28 cellular contexts compared by ENCODE assay signal in the genomic region with DNA sequence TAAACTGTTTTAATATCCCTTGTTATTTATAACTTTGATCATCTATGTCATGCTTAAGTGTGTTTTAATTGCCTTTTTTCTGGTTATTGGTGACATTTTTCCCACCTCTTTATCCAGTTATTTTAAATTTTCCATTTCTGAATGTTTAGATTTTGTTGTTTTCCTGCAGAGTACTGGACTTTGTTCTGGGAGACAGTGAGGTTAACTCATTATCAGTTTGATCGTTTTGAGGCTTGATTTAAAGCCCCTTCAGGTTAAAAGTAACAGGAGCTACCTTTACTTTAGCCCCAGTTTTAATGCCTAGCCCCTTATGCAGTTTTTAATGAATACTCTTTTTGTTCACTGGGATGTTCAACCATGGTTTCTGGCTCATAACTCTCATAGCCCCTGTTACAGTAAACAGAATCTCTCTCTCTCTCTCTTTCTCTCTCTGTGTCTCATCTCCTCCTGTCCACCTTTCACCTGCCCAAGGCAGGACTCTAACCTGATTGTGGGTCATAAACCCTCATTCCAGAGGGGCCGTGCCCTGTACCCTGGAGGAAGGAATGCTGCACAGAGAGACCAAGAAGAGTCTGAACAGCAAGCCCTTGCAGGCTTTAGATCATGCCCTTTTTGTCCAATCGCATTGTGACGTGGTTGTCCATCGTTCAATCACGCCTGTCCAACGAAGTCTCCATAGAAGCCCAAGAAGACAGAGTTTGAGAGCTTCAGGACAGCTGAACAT.
"Had no signal": no experiment of that assay in that cellular context is flagged by ENCODE, and none has a peak within 500 bp of the region (broad histone marks: within the 10 kb centered on the region; RNA-seq: fewer than 3 reads in every experiment).

No MANE protein-coding gene starts in this region.

- H3K27me3 Mint-ChIP-seq: activated CD4-positive, alpha-beta memory T cell treated with anti-CD3 and anti-CD28 coated beads, Interleukin-2, amount 10 ng/mL, durations not matched to agents 7 days and 5 days; activated CD8-positive, alpha-beta memory T cell treated with anti-CD3 and anti-CD28 coated beads, Interleukin-2, amount 10 ng/mL, durations not matched to agents 7 days and 5 days; activated naive CD4-positive, alpha-beta T cell treated with anti-CD3 and anti-CD28 coated beads, Interleukin-2, amount 10 ng/mL, durations not matched to agents 7 days and 5 days; activated naive CD8-positive, alpha-beta T cell; activated naive CD8-positive, alpha-beta T cell treated with anti-CD3 and anti-CD28 coated beads, Interleukin-2, amount 50 U/mL, for 24 hours had no signal

- H3K4me1 Mint-ChIP-seq: activated CD4-positive, alpha-beta memory T cell treated with anti-CD3 and anti-CD28 coated beads, Interleukin-2, amount 10 ng/mL, durations not matched to agents 7 days and 5 days; activated CD8-positive, alpha-beta memory T cell treated with anti-CD3 and anti-CD28 coated beads, Interleukin-2, amount 10 ng/mL, durations not matched to agents 7 days and 5 days; activated naive CD4-positive, alpha-beta T cell treated with anti-CD3 and anti-CD28 coated beads, Interleukin-2, amount 10 ng/mL, durations not matched to agents 7 days and 5 days; activated naive CD8-positive, alpha-beta T cell treated with anti-CD3 and anti-CD28 coated beads, Interleukin-2, amount 50 U/mL, for 24 hours; brain had no signal

- ATAC-seq: activated CD8-positive, alpha-beta memory T cell treated with anti-CD3 and anti-CD28 coated beads, Interleukin-2, amount 10 ng/mL, durations not matched to agents 7 days and 5 days; activated naive CD8-positive, alpha-beta T cell treated with anti-CD3 and anti-CD28 coated beads, Interleukin-2, amount 50 U/mL, for 24 hours; Panc1 had no signal

- H3K27ac Mint-ChIP-seq: activated CD4-positive, alpha-beta memory T cell treated with anti-CD3 and anti-CD28 coated beads, Interleukin-2, amount 10 ng/mL, durations not matched to agents 7 days and 5 days; activated CD8-positive, alpha-beta memory T cell treated with anti-CD3 and anti-CD28 coated beads, Interleukin-2, amount 10 ng/mL, durations not matched to agents 7 days and 5 days; activated naive CD4-positive, alpha-beta T cell treated with anti-CD3 and anti-CD28 coated beads, Interleukin-2, amount 10 ng/mL, durations not matched to agents 7 days and 5 days; activated naive CD8-positive, alpha-beta T cell; activated naive CD8-positive, alpha-beta T cell treated with anti-CD3 and anti-CD28 coated beads, Interleukin-2, amount 50 U/mL, for 24 hours; brain had no signal

- H3K4me3 Mint-ChIP-seq: activated CD4-positive, alpha-beta memory T cell treated with anti-CD3 and anti-CD28 coated beads, Interleukin-2, amount 10 ng/mL, durations not matched to agents 7 days and 5 days; activated CD8-positive, alpha-beta memory T cell treated with anti-CD3 and anti-CD28 coated beads, Interleukin-2, amount 10 ng/mL, durations not matched to agents 7 days and 5 days; activated naive CD4-positive, alpha-beta T cell treated with anti-CD3 and anti-CD28 coated beads, Interleukin-2, amount 10 ng/mL, durations not matched to agents 7 days and 5 days; activated naive CD8-positive, alpha-beta T cell; activated naive CD8-positive, alpha-beta T cell treated with anti-CD3 and anti-CD28 coated beads, Interleukin-2, amount 50 U/mL, for 24 hours; brain had no signal

- H3K36me3 Mint-ChIP-seq: activated CD8-positive, alpha-beta memory T cell treated with anti-CD3 and anti-CD28 coated beads, Interleukin-2, amount 10 ng/mL, durations not matched to agents 7 days and 5 days; activated naive CD4-positive, alpha-beta T cell treated with anti-CD3 and anti-CD28 coated beads, Interleukin-2, amount 10 ng/mL, durations not matched to agents 7 days and 5 days; activated naive CD8-positive, alpha-beta T cell; brain had no signal

- DNase-seq: activated CD4-positive, alpha-beta memory T cell treated with anti-CD3 and anti-CD28 coated beads, Interleukin-2, amount 10 ng/mL, durations not matched to agents 7 days and 5 days; activated CD4-positive, alpha-beta T cell treated with anti-CD3 and anti-CD28 coated beads for 1 hour; activated CD4-positive, alpha-beta T cell treated with anti-CD3 and anti-CD28 coated beads for 48 hours; activated CD4-positive, CD25-positive, alpha-beta regulatory T cell; activated CD8-positive, alpha-beta memory T cell treated with anti-CD3 and anti-CD28 coated beads for 24 hours; activated CD8-positive, alpha-beta memory T cell treated with anti-CD3 and anti-CD28 coated beads, Interleukin-2, amount 10 ng/mL, durations not matched to agents 7 days and 5 days; activated CD8-positive, alpha-beta memory T cell treated with anti-CD3 and anti-CD28 coated beads, Interleukin-2, amount 50 U/mL, for 48 hours; activated effector memory CD4-positive, alpha-beta T cell treated with Interleukin-2 at 50 U/mL for 16 hours; activated naive CD4-positive, alpha-beta T cell treated with anti-CD3 and anti-CD28 coated beads, Interleukin-2, amount 10 ng/mL, durations not matched to agents 7 days and 5 days; activated naive CD8-positive, alpha-beta T cell treated with anti-CD3 and anti-CD28 coated beads, Interleukin-2, amount 50 U/mL, for 24 hours; activated T-cell treated with anti-CD3 and anti-CD28 coated beads, Interleukin-2, amount 50 U/mL, for 48 hours; anterior cingulate cortex; central memory CD4-positive, alpha-beta T cell; MG63; NCI-H1048; NCI-H1105 treated with DMSO at 0.1 percent for 48 hours; NCI-H1436; NCI-H1694; NCI-H2029; NCI-H345; NCI-H524 treated with DMSO at 0.1 percent for 48 hours; SHP77; SJCRH30; T1000; WERI-Rb-1 had no signal
